15 cellular contexts compared by ENCODE assay signal in the genomic region with DNA sequence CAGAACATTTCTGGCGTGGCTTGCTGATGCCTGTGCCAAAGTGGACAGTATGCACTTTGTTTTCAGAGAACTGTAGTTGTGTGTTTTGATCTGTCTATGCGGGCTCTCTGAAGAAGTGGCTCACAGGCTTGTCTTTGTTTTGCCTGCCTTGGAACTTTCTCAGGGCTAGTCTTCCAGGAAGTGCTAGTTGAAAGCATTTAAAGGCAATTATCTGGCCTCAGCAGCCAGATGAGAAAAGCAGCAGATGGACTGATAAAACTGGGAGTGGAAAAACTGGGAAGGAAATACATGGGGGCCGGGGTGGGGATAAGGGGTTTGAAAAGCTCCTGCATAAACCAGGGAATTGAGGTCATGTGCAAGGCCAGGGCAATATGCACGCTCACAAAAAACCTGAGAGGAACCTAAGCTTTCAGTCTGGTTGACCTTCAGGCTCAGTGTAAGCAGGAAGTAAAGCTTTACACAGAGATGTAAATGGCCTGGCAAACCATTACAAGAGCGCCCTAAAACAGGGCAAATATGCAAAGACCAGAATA.
"Had no signal": no experiment of that assay in that cellular context is flagged by ENCODE, and none has a peak within 500 bp of the region (broad histone marks: within the 10 kb centered on the region; RNA-seq: fewer than 3 reads in every experiment).

No MANE protein-coding gene starts in this region.

- ATAC-seq: activated naive CD8-positive, alpha-beta T cell treated with anti-CD3 and anti-CD28 coated beads, Interleukin-2, amount 50 U/mL, for 24 hours; foreskin keratinocyte; naive thymus-derived CD8-positive, alpha-beta T cell had no signal

- H3K27ac ChIP-seq: ascending aorta, foreskin keratinocyte, prostate gland, sigmoid colon, upper lobe of left lung had no signal

- H3K27me3 ChIP-seq: ascending aorta, foreskin keratinocyte, sigmoid colon, upper lobe of left lung had no signal

- DNase-seq: activated CD4-positive, alpha-beta memory T cell treated with anti-CD3 and anti-CD28 coated beads, Interleukin-2, amount 10 ng/mL, durations not matched to agents 7 days and 5 days; activated CD8-positive, alpha-beta memory T cell treated with anti-CD3 and anti-CD28 coated beads, Interleukin-2, amount 50 U/mL, for 48 hours; activated naive CD4-positive, alpha-beta T cell treated with Interleukin-2 at 50 U/mL for 16 hours; activated naive CD8-positive, alpha-beta T cell treated with anti-CD3 and anti-CD28 coated beads, Interleukin-2, amount 50 U/mL, for 24 hours; foreskin keratinocyte; naive thymus-derived CD8-positive, alpha-beta T cell; occipital lobe; sigmoid colon; stimulated activated CD4-positive, alpha-beta T cell treated with anti-CD3 and anti-CD28 coated beads, Interleukin-12 subunit alpha, Interleukin-12 subunit beta, amount 100 ng/mL, for 4 hours; stimulated activated naive CD4-positive, alpha-beta T cell; T-helper 2 cell; upper lobe of left lung had no signal

- FAIRE-seq: bronchial epithelial cell had no signal

- H3K4me3 ChIP-seq: ascending aorta, prostate gland, sigmoid colon, upper lobe of left lung had no signal

- H3K4me1 ChIP-seq: ascending aorta, foreskin keratinocyte, prostate gland, sigmoid colon, upper lobe of left lung had no signal

- H3K9me3 ChIP-seq: prostate gland had no signal

- H3K36me3 ChIP-seq: prostate gland had no signal
